8 cellular contexts compared by ENCODE assay signal in the genomic region with DNA sequence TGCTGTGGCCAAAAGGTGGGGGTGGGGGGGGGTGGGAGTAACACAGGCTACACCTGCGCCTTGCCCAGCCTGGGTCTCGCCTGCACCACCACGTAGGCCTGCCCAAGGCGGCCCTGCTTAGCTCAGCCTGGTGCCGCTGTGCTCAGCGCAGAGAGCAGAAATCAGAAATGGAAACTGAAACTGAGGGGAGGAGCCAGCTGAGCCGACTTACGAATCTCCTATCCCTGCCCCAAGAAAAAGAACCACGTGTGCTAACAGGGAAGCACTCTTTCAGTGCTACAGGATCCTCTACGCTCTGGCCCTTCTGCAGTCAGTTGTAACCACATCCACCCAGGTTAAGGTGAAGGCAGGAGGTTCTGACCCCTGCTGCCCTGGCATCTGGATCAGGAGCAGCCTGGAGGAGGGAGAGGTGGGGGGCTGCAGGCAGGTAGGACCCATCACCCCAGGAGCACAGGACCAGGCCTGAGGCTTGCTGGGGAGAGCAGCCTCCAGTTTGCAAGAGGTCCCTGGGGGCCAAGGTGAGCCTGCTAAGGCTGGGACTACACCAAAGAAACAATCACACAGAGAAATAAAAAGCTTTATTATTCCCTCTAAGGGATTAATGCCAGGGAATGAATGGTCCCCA. TPM values are rescaled to one million over a fixed set of nuclear protein-coding genes. Genes with fewer than 3 reads are reported as not detected.
DNase-seq lines count a peak whose midpoint lies in the region; ATAC-seq and TF ChIP-seq lines count a peak whose summit lies in the region.

A gene (minus strand): TSS at position 163 of the 625 bp plus-strand sequence. CDS start 822 bp downstream, outside the sequence.

- DNase-seq in AG20443 (ENCODE audit: low spot score): peak; percentile 93
- peak; percentile 92 for DNase-seq in GM19238 (ENCODE audit: insufficient read length, low spot score)
- DNase-seq in SIG-M5 (lab: John Stamatoyannopoulos, UW): peak; percentile 80
- peak; percentile 90 for DNase-seq in activated naive CD4-positive, alpha-beta T cell treated with anti-CD3 and anti-CD28 coated beads for 36 hours
- DNase-seq in glomerular visceral epithelial cell (ENCODE audit: extremely low spot score): peak; percentile 85
- peak; percentile 86 for DNase-seq in renal cortical epithelial cell (ENCODE audit: low read depth)
- DNase-seq in progenitor cell of endocrine pancreas (ENCODE audit: low spot score, unreplicated experiment): no peak

- peaks cover 25% of the 10 kb centered on the region for H3K36me3 Mint-ChIP-seq in activated naive CD4-positive, alpha-beta T cell treated with anti-CD3 and anti-CD28 coated beads for 36 hours (ENCODE audit: low read depth)
- peaks cover 4% of the 10 kb centered on the region for H3K36me3 Mint-ChIP-seq in progenitor cell of endocrine pancreas (ENCODE audit: insufficient read depth)

- H3K27ac Mint-ChIP-seq in activated naive CD4-positive, alpha-beta T cell treated with anti-CD3 and anti-CD28 coated beads for 36 hours: peak within 1 kb of the TSS; percentile 92
- no peak within 1 kb of the TSS for H3K27ac Mint-ChIP-seq in progenitor cell of endocrine pancreas

- peak; percentile 52 for ATAC-seq in HG03439 (IDR thresholded peaks at IDR 0.05; ENCODE audit: unreplicated experiment)

- peaks cover 38% of the 10 kb centered on the region for H3K4me1 Mint-ChIP-seq in activated naive CD4-positive, alpha-beta T cell treated with anti-CD3 and anti-CD28 coated beads for 36 hours (ENCODE audit: low read depth)
- H3K4me1 Mint-ChIP-seq in progenitor cell of endocrine pancreas (ENCODE audit: low read depth): no peaks in the 10 kb centered on the region

- intact Hi-C loops in activated naive CD4-positive, alpha-beta T cell treated with anti-CD3 and anti-CD28 coated beads for 36 hours (cut with micrococcal nuclease): loop anchor here (1.0 to 10.0 kb wide), 5 partner anchors 21 to 565 kb away; a partner anchor contains a TSS

- CTCF ChIA-PET in activated naive CD4-positive, alpha-beta T cell treated with anti-CD3 and anti-CD28 coated beads for 36 hours (lab: Charles Lee): interaction anchor here (0.8 to 4.3 kb wide), 14 partner anchors 12 to 294 kb away, joined by 3 to 38 read pairs (median 4); a partner anchor contains a TSS

- TF ChIP-seq CTCF in progenitor cell of endocrine pancreas (IDR thresholded peaks at IDR 0.05; ENCODE audit: unreplicated experiment): no peak

- H3K27me3 Mint-ChIP-seq in activated naive CD4-positive, alpha-beta T cell treated with anti-CD3 and anti-CD28 coated beads for 36 hours (ENCODE audit: low read depth): no peaks in the 10 kb centered on the region
- peaks cover 20% of the 10 kb centered on the region for H3K27me3 Mint-ChIP-seq in progenitor cell of endocrine pancreas

- H3K9me3 Mint-ChIP-seq in activated naive CD4-positive, alpha-beta T cell treated with anti-CD3 and anti-CD28 coated beads for 36 hours: no peaks in the 10 kb centered on the region
- no peaks in the 10 kb centered on the region for H3K9me3 Mint-ChIP-seq in progenitor cell of endocrine pancreas (ENCODE audit: low read depth)

- H3K4me3 Mint-ChIP-seq in activated naive CD4-positive, alpha-beta T cell treated with anti-CD3 and anti-CD28 coated beads for 36 hours: peak within 1 kb of the TSS; percentile 81
- no peak within 1 kb of the TSS for H3K4me3 Mint-ChIP-seq in progenitor cell of endocrine pancreas (ENCODE audit: low read depth)

RNA-seq across cellular contexts. Expression of the gene that starts here (rescaled TPM):
- 10 to 100 TPM; 44.4 to 46.3 TPM for total RNA-seq in activated naive CD4-positive, alpha-beta T cell treated with anti-CD3 and anti-CD28 coated beads for 36 hours
- 9.3 and 15.5 TPM in 2 replicates for total RNA-seq in renal cortical epithelial cell
- 0.42 and 0.43 TPM in 2 replicates for total RNA-seq in progenitor cell of endocrine pancreas
